28 cellular contexts compared by ENCODE assay signal in the genomic region with DNA sequence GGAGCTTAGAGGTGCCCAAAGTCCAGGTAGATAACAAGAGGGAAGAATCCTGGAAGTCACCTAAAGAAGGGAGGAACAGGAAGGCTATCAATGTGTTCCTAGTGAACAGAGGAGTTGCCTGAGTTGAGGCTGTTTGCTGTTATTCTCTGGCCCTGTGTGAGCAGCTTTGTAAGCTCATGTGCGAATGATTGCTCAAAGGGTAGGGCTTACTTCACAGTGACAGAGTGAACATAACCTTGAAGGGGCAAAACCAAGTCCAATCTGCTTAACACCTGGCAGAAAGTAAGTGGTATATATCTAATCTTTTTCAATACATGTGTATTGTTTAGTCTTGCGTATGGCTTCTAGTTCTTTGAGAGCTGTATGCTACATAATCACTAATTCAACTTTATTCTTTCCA.
"Had no signal": no experiment of that assay in that cellular context is flagged by ENCODE, and none has a peak within 500 bp of the region (broad histone marks: within the 10 kb centered on the region; RNA-seq: fewer than 3 reads in every experiment).

No MANE protein-coding gene starts in this region.

- H3K4me1 ChIP-seq: colonic mucosa, esophagus muscularis mucosa, esophagus squamous epithelium, foreskin keratinocyte, gastrocnemius medialis, gastroesophageal sphincter, heart left ventricle, heart right ventricle had no signal

- FAIRE-seq: colon, endometrium, endothelial cell of umbilical vein, frontal cortex had no signal

- H3K27ac ChIP-seq: colonic mucosa, coronary artery, dorsolateral prefrontal cortex, epithelial cell of prostate, esophagus muscularis mucosa, esophagus squamous epithelium, foreskin keratinocyte, gastrocnemius medialis, gastroesophageal sphincter, heart left ventricle, heart right ventricle had no signal

- ATAC-seq: effector memory CD8-positive, alpha-beta T cell; esophagus mucosa; foreskin keratinocyte; gastrocnemius medialis; gastroesophageal sphincter; heart left ventricle; heart right ventricle had no signal

- H3K4me3 ChIP-seq: colonic mucosa, coronary artery, dorsolateral prefrontal cortex, esophagus muscularis mucosa, esophagus squamous epithelium, gastrocnemius medialis, gastroesophageal sphincter, heart left ventricle, heart right ventricle had no signal

- H3K27me3 ChIP-seq: colonic mucosa, dorsolateral prefrontal cortex, esophagus muscularis mucosa, foreskin keratinocyte, gastrocnemius medialis, gastroesophageal sphincter, heart left ventricle, heart right ventricle had no signal

- H3K36me3 ChIP-seq: colonic mucosa, esophagus muscularis mucosa, esophagus squamous epithelium, gastrocnemius medialis, gastroesophageal sphincter, heart left ventricle, heart right ventricle had no signal

- H3K9me3 ChIP-seq: colonic mucosa, esophagus muscularis mucosa, esophagus squamous epithelium, gastrocnemius medialis, gastroesophageal sphincter, heart left ventricle, heart right ventricle had no signal

- DNase-seq: colonic mucosa; cortex of kidney; dermis blood vessel endothelial cell; dorsolateral prefrontal cortex; effector CD4-positive, alpha-beta T cell; effector CD8-positive, alpha-beta T cell; effector memory CD4-positive, alpha-beta T cell; effector memory CD8-positive, alpha-beta T cell; endodermal cell; erythroblast; esophagus squamous epithelium; foreskin fibroblast; foreskin keratinocyte; foreskin melanocyte; gastrocnemius medialis; glutamatergic neuron; head of caudate nucleus; heart left ventricle; heart right ventricle had no signal
